In genomic region chr2:165087933-165088901, GRCh38 we compare ENCODE assay signal across 23 cellular contexts.
"Had no signal": no experiment of that assay in that cellular context is flagged by ENCODE, and none has a peak within 500 bp of the region (broad histone marks: within the 10 kb centered on the region; RNA-seq: fewer than 3 reads in every experiment).

No MANE protein-coding gene starts in this region.

- H3K27me3 ChIP-seq: right atrium auricular region, upper lobe of left lung had no signal

- H3K9me3 Mint-ChIP-seq: activated naive CD8-positive, alpha-beta T cell treated with anti-CD3 and anti-CD28 coated beads for 36 hours; activated T-cell treated with anti-CD3 and anti-CD28 coated beads, Interleukin-2, amount 50 U/mL, for 24 hours had no signal

- DNase-seq: activated CD8-positive, alpha-beta memory T cell treated with anti-CD3 and anti-CD28 coated beads for 24 hours; activated CD8-positive, alpha-beta memory T cell treated with anti-CD3 and anti-CD28 coated beads, Interleukin-2, amount 50 U/mL, for 4 hours; activated naive CD4-positive, alpha-beta T cell; activated naive CD8-positive, alpha-beta T cell treated with anti-CD3 and anti-CD28 coated beads for 36 hours; activated T-cell treated with anti-CD3 and anti-CD28 coated beads, Interleukin-2, amount 50 U/mL, for 24 hours; amniotic stem cell; cortex of kidney; foreskin fibroblast; immature natural killer cell; kidney glomerular epithelial cell; left ventricle myocardium inferior; mammary epithelial cell; midbrain; natural killer cell; psoas muscle; stimulated activated CD4-positive, alpha-beta T cell treated with anti-CD3 and anti-CD28 coated beads, Interleukin-4, amount 100 ng/mL, for 1 hour; stimulated activated naive CD4-positive, alpha-beta T cell; T-helper 1 cell; upper lobe of left lung had no signal

- H3K4me3 ChIP-seq: left ventricle myocardium inferior, psoas muscle, right atrium auricular region, thoracic aorta, upper lobe of left lung had no signal

- H3K4me1 ChIP-seq: left ventricle myocardium inferior, psoas muscle, right atrium auricular region, upper lobe of left lung had no signal

- H3K36me3 ChIP-seq: left ventricle myocardium inferior, right atrium auricular region, thoracic aorta, upper lobe of left lung had no signal

- H3K4me1 Mint-ChIP-seq: activated naive CD8-positive, alpha-beta T cell treated with anti-CD3 and anti-CD28 coated beads for 36 hours; activated T-helper 17 cell treated with anti-CD3 and anti-CD28 coated beads, Interleukin-2, amount 50 U/mL, for 72 hours; immature natural killer cell; natural killer cell had no signal

- ATAC-seq: activated T-helper 17 cell treated with anti-CD3 and anti-CD28 coated beads, Interleukin-2, amount 50 U/mL, for 72 hours; natural killer cell; psoas muscle; WTC11 had no signal

- H3K9me3 ChIP-seq: psoas muscle, thoracic aorta had no signal

- H3K36me3 Mint-ChIP-seq: activated naive CD8-positive, alpha-beta T cell treated with anti-CD3 and anti-CD28 coated beads for 36 hours; immature natural killer cell; natural killer cell; WTC11 had no signal

- H3K27ac Mint-ChIP-seq: activated naive CD8-positive, alpha-beta T cell treated with anti-CD3 and anti-CD28 coated beads for 36 hours; activated T-cell treated with anti-CD3 and anti-CD28 coated beads, Interleukin-2, amount 50 U/mL, for 24 hours; activated T-helper 17 cell treated with anti-CD3 and anti-CD28 coated beads, Interleukin-2, amount 50 U/mL, for 72 hours; immature natural killer cell; natural killer cell; WTC11 had no signal

- H3K27ac ChIP-seq: left ventricle myocardium inferior, psoas muscle, right atrium auricular region, thoracic aorta, upper lobe of left lung had no signal

- H3K27me3 Mint-ChIP-seq: activated naive CD8-positive, alpha-beta T cell treated with anti-CD3 and anti-CD28 coated beads for 36 hours; activated T-cell treated with anti-CD3 and anti-CD28 coated beads, Interleukin-2, amount 50 U/mL, for 24 hours; activated T-helper 17 cell treated with anti-CD3 and anti-CD28 coated beads, Interleukin-2, amount 50 U/mL, for 72 hours had no signal

- H3K4me3 Mint-ChIP-seq: activated naive CD8-positive, alpha-beta T cell treated with anti-CD3 and anti-CD28 coated beads for 36 hours; activated T-cell treated with anti-CD3 and anti-CD28 coated beads, Interleukin-2, amount 50 U/mL, for 24 hours; activated T-helper 17 cell treated with anti-CD3 and anti-CD28 coated beads, Interleukin-2, amount 50 U/mL, for 72 hours; immature natural killer cell; natural killer cell; WTC11 had no signal
